ENCODE assay signal across 1 cellular context in genomic region chr18:12654971-12655370, GRCh38.
TF ChIP-seq lines count a peak whose summit lies in the region.

No MANE protein-coding gene starts in this region.

TF ChIP-seq in HepG2, 621 proteins besides CTCF, POLR2A, EP300 and RAD21:
- TF ChIP-seq SKIL (CRISPR knock-in tag; IDR thresholded peaks at IDR 0.05; ENCODE audit: borderline replicate concordance) = no peak
- no peak for TF ChIP-seq ZNF749 (CRISPR knock-in tag; IDR thresholded peaks at IDR 0.05; ENCODE audit: borderline replicate concordance)
- TF ChIP-seq ZNF121 (CRISPR knock-in tag; IDR thresholded peaks at IDR 0.05) = peak; percentile 67
